ENCODE assay signal across 18 cellular contexts in the genomic region with DNA sequence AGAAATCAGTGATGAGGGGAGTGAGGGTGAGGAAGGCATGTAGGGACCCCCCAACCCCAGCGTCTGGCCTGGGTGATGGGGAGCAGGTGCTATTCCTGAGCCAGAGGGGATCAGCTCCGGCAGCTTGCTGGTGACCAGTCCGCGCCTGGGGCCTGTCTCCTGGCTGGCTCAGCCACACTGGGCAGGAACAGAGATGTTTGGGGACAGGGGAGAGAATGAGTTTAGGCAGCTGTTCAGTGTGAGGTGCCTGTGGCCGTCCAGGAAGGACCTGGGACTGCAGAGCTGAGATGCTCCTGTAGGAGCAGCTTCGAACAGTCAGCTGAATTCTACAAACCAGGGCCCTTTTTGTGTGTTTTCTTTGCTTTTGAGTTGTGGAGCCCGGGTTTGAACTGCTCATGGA. TPM values are rescaled to one million over a fixed set of nuclear protein-coding genes. Genes with fewer than 3 reads are reported as not detected.
DNase-seq lines count a peak whose midpoint lies in the region; TF ChIP-seq lines count a peak whose summit lies in the region.
"Had no signal": no experiment of that assay in that cellular context is flagged by ENCODE, and none has a peak within 500 bp of the region (broad histone marks: within the 10 kb centered on the region; RNA-seq: fewer than 3 reads in every experiment).

No MANE protein-coding gene starts in this region.

- no peaks in the 10 kb centered on the region for H3K9me3 ChIP-seq in BLaER1 treated with 17β-estradiol and CSF1 and Interleukin-3, amounts not matched to agents 10 nM and 100 nM (replicated peaks in 1 of 11)
- H3K9me3 ChIP-seq in NT2/D1 (ENCODE audit: insufficient read depth, low read length) (no peaks in the 10 kb centered on the region), prostate gland (no peaks in the 10 kb centered on the region), adrenal gland (replicated peaks in 1 of 3) (no peaks in the 10 kb centered on the region)

- no peak overlapping the region for H3K4me3 ChIP-seq in BLaER1 treated with 17β-estradiol and CSF1 and Interleukin-3, amounts not matched to agents 10 nM and 100 nM
- H3K4me3 ChIP-seq in NT2/D1 (ENCODE audit: insufficient read length, low read depth) = no peak overlapping the region
- no peak overlapping the region for H3K4me3 ChIP-seq in retinal pigment epithelial cell (ENCODE audit: low read length)
- no peak overlapping the region for H3K4me3 ChIP-seq in prostate gland
- no peak overlapping the region for H3K4me3 ChIP-seq in adrenal gland
- H3K4me3 ChIP-seq in brain microvascular endothelial cell (ENCODE audit: low read depth, low read length) = no peak overlapping the region

- no peaks in the 10 kb centered on the region for H4K20me1 ChIP-seq in BLaER1 treated with 17β-estradiol and CSF1 and Interleukin-3, amounts not matched to agents 10 nM and 100 nM

- no peak for TF ChIP-seq POLR2A in prostate gland (IDR thresholded peaks at IDR 0.05)
- no peak for TF ChIP-seq POLR2A in adrenal gland (IDR thresholded peaks at IDR 0.05)

- in situ Hi-C loops in brain microvascular endothelial cell (cut with HindIII; ENCODE audit: low pct_ligation_motif_present, low sequenced_read_pairs) = no loop called here

- H3K4me1 ChIP-seq in BLaER1 treated with 17β-estradiol and CSF1 and Interleukin-3, amounts not matched to agents 10 nM and 100 nM = peaks cover 14 to 30% (median 27%) of the 10 kb centered on the region in 10 experiments
- H3K4me1 ChIP-seq in NT2/D1 (ENCODE audit: insufficient read depth, insufficient read length) = peaks cover 11% of the 10 kb centered on the region
- H3K4me1 ChIP-seq in prostate gland (replicated peaks) = no peaks in the 10 kb centered on the region
- H3K4me1 ChIP-seq in adrenal gland (replicated peaks in 1 of 2) = no peaks in the 10 kb centered on the region

- 0 out of 22 replicates have a peak overlapping the region, but pooled peaks of 1 of the 11 experiments have one; percentile 61 for H3K27ac ChIP-seq in BLaER1 treated with 17β-estradiol and CSF1 and Interleukin-3, amounts not matched to agents 10 nM and 100 nM
- no peak overlapping the region for H3K27ac ChIP-seq in prostate gland
- no peak overlapping the region for H3K27ac ChIP-seq in adrenal gland
- no peak overlapping the region for H3K27ac ChIP-seq in brain microvascular endothelial cell
- H3K27ac ChIP-seq: KMS-11 had no signal

- DNase-seq in NT2/D1 (ENCODE audit: low read depth, low spot score) = no peak
- peak; percentile 8 for DNase-seq in iPS-NIHi11 (ENCODE audit: low spot score)
- no peak for DNase-seq in retinal pigment epithelial cell (ENCODE audit: low read depth)
- DNase-seq in NCI-H1930 (lab: John Stamatoyannopoulos, UW) = no peak
- DNase-seq in prostate gland (ENCODE audit: low spot score) = no peak
- no peak for DNase-seq in adrenal gland
- no peak for DNase-seq in brain microvascular endothelial cell
- DNase-seq: CD8-positive, alpha-beta memory T cell; GF-D8; GOT3; NCI-H1436; NCI-H2081; NCI-H748 treated with DMSO at 0.1 percent for 48 hours had no signal

- peak; percentile 2 for TF ChIP-seq CTCF in retinal pigment epithelial cell (conservative IDR thresholded peaks at IDR 0.05; ENCODE audit: low read depth, low read length)
- no peak for TF ChIP-seq CTCF in prostate gland (IDR thresholded peaks at IDR 0.05)
- TF ChIP-seq CTCF in adrenal gland (IDR thresholded peaks at IDR 0.05) = no peak
- TF ChIP-seq CTCF in brain microvascular endothelial cell (IDR thresholded peaks at IDR 0.05; ENCODE audit: low read depth, low read length, missing control alignments) = no peak

- WGBS in prostate gland = 70% methylated on average over 7 of the region's 7 CpGs
- WGBS in adrenal gland, 4 donors = 67 to 91% (median 83%) methylated on average over 6 to 7 of the region's 7 CpGs

- H3K27me3 ChIP-seq in BLaER1 treated with 17β-estradiol and CSF1 and Interleukin-3, amounts not matched to agents 10 nM and 100 nM = no peaks in the 10 kb centered on the region
- H3K27me3 ChIP-seq in NT2/D1 (ENCODE audit: insufficient read depth, insufficient read length) (no peaks in the 10 kb centered on the region), prostate gland (replicated peaks; ENCODE audit: insufficient read depth) (peaks cover 3% of the 10 kb centered on the region), adrenal gland (no peaks in the 10 kb centered on the region), brain microvascular endothelial cell (replicated peaks) (no peaks in the 10 kb centered on the region)

- H3K36me3 ChIP-seq in BLaER1 treated with 17β-estradiol and CSF1 and Interleukin-3, amounts not matched to agents 10 nM and 100 nM = no peaks in the 10 kb centered on the region
- H3K36me3 ChIP-seq in NT2/D1 (ENCODE audit: insufficient read depth, insufficient read length, low read length) (no peaks in the 10 kb centered on the region), prostate gland (no peaks in the 10 kb centered on the region), adrenal gland (replicated peaks in 1 of 2) (no peaks in the 10 kb centered on the region), brain microvascular endothelial cell (replicated peaks) (no peaks in the 10 kb centered on the region)

- H3K4me2 ChIP-seq in BLaER1 treated with 17β-estradiol and CSF1 and Interleukin-3, amounts not matched to agents 10 nM and 100 nM = peak overlapping the region in 6 of 11 experiments; percentile 45 to 85 (median 74); a peak in 6 of 22 replicates
- H3K4me2 ChIP-seq: KMS-11 had no signal

- no peak overlapping the region for H3K9ac ChIP-seq in BLaER1 treated with 17β-estradiol and CSF1 and Interleukin-3, amounts not matched to agents 10 nM and 100 nM
- peak overlapping the region; percentile 5 for H3K9ac ChIP-seq in NT2/D1 (ENCODE audit: insufficient read length, low read depth)
- H3K9ac ChIP-seq: KMS-11 had no signal

- intact Hi-C loops in prostate gland (cut with DNase I) (no loop called here), adrenal gland (cut with DNase I) (no loop called here)

RNA-seq across cellular contexts. Expression of a gene that starts 23.2 kb away (rescaled TPM):
- total RNA-seq in prostate gland = 10 to 100 TPM in 1 of 2 donors, 1 to 10 TPM in 1; 6.6 to 14.0 TPM
- 10 to 100 TPM in 1 of 8 donors, 1 to 10 TPM in 7; 4.9 to 15.1 (median 7.7) TPM for total RNA-seq in adrenal gland
- polyA plus RNA-seq in adrenal gland = 10 to 100 TPM in 2 of 3 donors, under 1 TPM in 1; 0.90 to 25.1 (median 10.4) TPM
- polyA plus RNA-seq: AG04450, BJ had no signal

RNA-seq across cellular contexts. Expression of a gene that starts 41.7 kb away (rescaled TPM):
- under 1 TPM in 1 of 2 donors, not detected in 1; 0.50 TPM for total RNA-seq in prostate gland
- total RNA-seq in adrenal gland = 10 to 100 TPM in 2 of 8 donors, 1 to 10 TPM in 6; 1.1 to 10.5 (median 5.5) TPM
- polyA plus RNA-seq in adrenal gland = 1 to 10 TPM in 2 of 3 donors, under 1 TPM in 1; 0.53 to 3.8 (median 2.6) TPM
- total RNA-seq: NCI-H460 had no signal
- polyA plus RNA-seq: AG04450, BJ had no signal
